ENCODE assay signal across 27 cellular contexts in genomic region chr13:49676581-49677298, GRCh38. TPM values are rescaled to one million over a fixed set of nuclear protein-coding genes. Genes with fewer than 3 reads are reported as not detected.
DNase-seq lines count a peak whose midpoint lies in the region; ATAC-seq, FAIRE-seq and TF ChIP-seq lines count a peak whose summit lies in the region.
"Had no signal": no experiment of that assay in that cellular context is flagged by ENCODE, and none has a peak within 500 bp of the region (broad histone marks: within the 10 kb centered on the region; RNA-seq: fewer than 3 reads in every experiment).

No MANE protein-coding gene starts in this region.

- H3K9ac ChIP-seq in HepG2 (ENCODE audit: insufficient read depth, low read depth, low read length) = no peak overlapping the region
- H3K9ac ChIP-seq in colonic mucosa (ENCODE audit: low read depth in 2 of 2, low read length in 2 of 2) = no peak overlapping the region
- no peak overlapping the region for H3K9ac ChIP-seq in mesenchymal stem cell (ENCODE audit: low read length)
- H3K9ac ChIP-seq: BLaER1 treated with 17β-estradiol and CSF1 and Interleukin-3, amounts not matched to agents 10 nM and 100 nM had no signal

- H3K36me3 ChIP-seq in right lobe of liver = no peaks in the 10 kb centered on the region
- H3K36me3 ChIP-seq in HepG2 (replicated peaks in 1 of 2; ENCODE audit: control insufficient read depth in 1 of 2, insufficient read depth in 2 of 2, low read length in 2 of 2) = peaks cover 1 to 35% of the 10 kb centered on the region in 2 experiments; a peak in 4 of 5 replicates
- H3K36me3 ChIP-seq in colonic mucosa = no peaks in the 10 kb centered on the region
- peaks cover 7 to 13% of the 10 kb centered on the region in 2 experiments for H3K36me3 ChIP-seq in mesenchymal stem cell (ENCODE audit: control insufficient read depth in 1 of 2, insufficient read depth in 2 of 2, low read depth in 1 of 2, low read length in 2 of 2)
- H3K36me3 ChIP-seq in small intestine (ENCODE audit: control insufficient read depth in 2 of 2, insufficient read depth in 2 of 2, low read length in 2 of 2) = no peaks in the 10 kb centered on the region

- no peak overlapping the region for H3K23ac ChIP-seq in mesenchymal stem cell (ENCODE audit: low read length in 2 of 2)

- H3K18ac ChIP-seq in mesenchymal stem cell (ENCODE audit: low read depth in 1 of 2, low read length in 2 of 2) = no peak overlapping the region

- TF ChIP-seq POLR2A in right lobe of liver (IDR thresholded peaks at IDR 0.05) (no peak), HepG2 (IDR thresholded peaks at IDR 0.05; ENCODE audit: insufficient read depth in 1 of 2, low read depth in 2 of 2, low read length in 2 of 2) (no peak)

- H3K9me3 ChIP-seq in right lobe of liver (no peaks in the 10 kb centered on the region), HepG2 (ENCODE audit: low read length) (no peaks in the 10 kb centered on the region), colonic mucosa (no peaks in the 10 kb centered on the region), mesenchymal stem cell (ENCODE audit: control insufficient read depth, low read length) (no peaks in the 10 kb centered on the region), small intestine (ENCODE audit: control insufficient read depth, low read depth) (no peaks in the 10 kb centered on the region)
- H3K9me3 ChIP-seq: A549, HAP-1 had no signal

- CTCF ChIA-PET in HepG2 (lab: Yijun Ruan, JAX; ENCODE audit: low intra/inter-chr PET ratio, low total read pairs) = no interaction called here

- no peak for TF ChIP-seq EP300 in HepG2 (IDR thresholded peaks at IDR 0.05; ENCODE audit: low read depth in 2 of 2, low read length in 2 of 2)
- TF ChIP-seq EP300 in HepG2 (CRISPR knock-in tag; IDR thresholded peaks at IDR 0.05; ENCODE audit: borderline replicate concordance) = no peak

- peaks cover 36% of the 10 kb centered on the region for H3K79me2 ChIP-seq in HepG2 (ENCODE audit: insufficient read depth, low read length)

- no peaks in the 10 kb centered on the region for H3K27me3 ChIP-seq in right lobe of liver
- H3K27me3 ChIP-seq in HepG2 (ENCODE audit: control insufficient read depth in 1 of 2, insufficient read depth in 2 of 2, low read length in 2 of 2) = no peaks in the 10 kb centered on the region
- H3K27me3 ChIP-seq in colonic mucosa = no peaks in the 10 kb centered on the region
- no peaks in the 10 kb centered on the region for H3K27me3 ChIP-seq in mesenchymal stem cell (ENCODE audit: control insufficient read depth in 1 of 2, insufficient read depth in 1 of 2, low read length in 2 of 2)
- H3K27me3 ChIP-seq in small intestine (ENCODE audit: control insufficient read depth in 2 of 2, insufficient read depth in 2 of 2, low read length in 2 of 2) = no peaks in the 10 kb centered on the region
- H3K27me3 ChIP-seq: BE2C; BLaER1 treated with 17β-estradiol and CSF1 and Interleukin-3, amounts not matched to agents 10 nM and 100 nM had no signal

- H2BK5ac ChIP-seq in mesenchymal stem cell (ENCODE audit: low read depth, low read length, poor library complexity, severe bottlenecking) = no peak overlapping the region

- H3K4ac ChIP-seq in mesenchymal stem cell (ENCODE audit: low read depth in 1 of 2, low read length in 2 of 2) = no peak overlapping the region

- no peak overlapping the region for H4K91ac ChIP-seq in mesenchymal stem cell (ENCODE audit: low read length)

- H2BK12ac ChIP-seq in mesenchymal stem cell (ENCODE audit: low read length in 2 of 2) = no peak overlapping the region

- TF ChIP-seq RAD21 in HepG2 (CRISPR knock-in tag; IDR thresholded peaks at IDR 0.05) = no peak

- H2AFZ ChIP-seq in HepG2 (ENCODE audit: low read length) (no peak overlapping the region), mesenchymal stem cell (ENCODE audit: low read depth, low read length) (no peak overlapping the region)

- BruUV-seq in HepG2 (replicated peaks; lab: Mats Ljungman, UMichigan) = no TSS peak

- H3K4me1 ChIP-seq in right lobe of liver (peaks cover 0 to 9% (median 2%) of the 10 kb centered on the region in 4 donors), HepG2 (ENCODE audit: insufficient read depth, low read length) (peaks cover 7% of the 10 kb centered on the region), colonic mucosa (peaks cover 6% of the 10 kb centered on the region), mesenchymal stem cell (ENCODE audit: control insufficient read depth, insufficient read depth, low read depth, low read length) (no peaks in the 10 kb centered on the region), small intestine (ENCODE audit: control insufficient read depth in 2 of 2, insufficient read depth in 1 of 2, low read depth in 1 of 2, low read length in 1 of 2) (no peaks in the 10 kb centered on the region)
- H3K4me1 ChIP-seq: A549, BE2C had no signal

- no peak for TF ChIP-seq CTCF in right lobe of liver (IDR thresholded peaks at IDR 0.05)
- no peak for TF ChIP-seq CTCF in HepG2 (CRISPR knock-in tag; IDR thresholded peaks at IDR 0.05)
- no peak for TF ChIP-seq CTCF in colonic mucosa (IDR thresholded peaks at IDR 0.05)

- peak overlapping the region; percentile 51 for H4K8ac ChIP-seq in mesenchymal stem cell (ENCODE audit: low read length)

- POLR2A ChIA-PET in HepG2 (lab: Yijun Ruan, JAX) = interaction anchor here (1.2 kb wide), 1 partner anchor 15 kb away, joined by 3 read pairs; the partner anchor contains the start of gene EBPL

- no peak overlapping the region for H2BK120ac ChIP-seq in mesenchymal stem cell (ENCODE audit: low read depth, low read length)

- H2BK15ac ChIP-seq in mesenchymal stem cell (ENCODE audit: low read depth, poor library complexity, severe bottlenecking) = no peak overlapping the region

- FAIRE-seq in HepG2 (lab: Jason Lieb, UNC) (no peak), small intestine (lab: Jason Lieb, UNC) (no peak)
- FAIRE-seq: A549, GM12891, GM18507, H54 had no signal

- H3K79me1 ChIP-seq in mesenchymal stem cell (replicated peaks; ENCODE audit: low read length, poor library complexity, severe bottlenecking) = peaks cover 37% of the 10 kb centered on the region

- H3K27ac ChIP-seq in right lobe of liver = no peak overlapping the region
- no peak overlapping the region for H3K27ac ChIP-seq in HepG2 (ENCODE audit: extremely low read length, insufficient read depth, low read length)
- no peak overlapping the region for H3K27ac ChIP-seq in colonic mucosa
- no peak overlapping the region for H3K27ac ChIP-seq in mesenchymal stem cell (ENCODE audit: low read length, poor library complexity, severe bottlenecking)
- no peak overlapping the region for H3K27ac ChIP-seq in small intestine (ENCODE audit: low read depth in 1 of 2, low read length in 1 of 2)
- H3K27ac ChIP-seq: A549; BLaER1 treated with 17β-estradiol and CSF1 and Interleukin-3, amounts not matched to agents 10 nM and 100 nM had no signal

- H3K4me3 ChIP-seq in right lobe of liver (no peak overlapping the region), HepG2 (replicated peaks in 1 of 3; ENCODE audit: insufficient read depth in 1 of 3, low read depth in 2 of 3, low read length in 3 of 3) (no peak overlapping the region), colonic mucosa (no peak overlapping the region), mesenchymal stem cell (ENCODE audit: insufficient read depth in 1 of 2, low read depth in 1 of 2, low read length in 2 of 2) (no peak overlapping the region), small intestine (ENCODE audit: low read depth in 1 of 2, low read length in 2 of 2) (no peak overlapping the region)
- H3K4me3 ChIP-seq: A549; BLaER1 treated with 17β-estradiol and CSF1 and Interleukin-3, amounts not matched to agents 10 nM and 100 nM; HAP-1 had no signal

- in situ Hi-C loops in HepG2 (cut with HindIII; ENCODE audit: extremely low pct_ligation_motif_present, low pct_unique_long_range_greater_than_20kb) = loop anchor here (10.0 kb wide), 1 partner anchor 168 kb away; no protein-coding TSS in a partner anchor

- ATAC-seq in right lobe of liver (peak in 3 of 4 donors; percentile 53 to 76 (median 71)), HepG2 (no peak)
- ATAC-seq: A549 had no signal

- no peak overlapping the region for H2AK5ac ChIP-seq in mesenchymal stem cell (ENCODE audit: low read length, severe bottlenecking)

- no peak for DNase-seq in right lobe of liver
- DNase-seq in HepG2 (ENCODE audit: low spot score) = no peak
- peak; percentile 49 for DNase-seq in colonic mucosa
- no peak for DNase-seq in mesenchymal stem cell
- DNase-seq in small intestine = peak; percentile 46
- no peak for DNase-seq in NOMO-1 (lab: John Stamatoyannopoulos, UW; ENCODE audit: unreplicated experiment in 2 of 2)
- no peak for DNase-seq in posterior cingulate gyrus
- DNase-seq in NCI-H2171 treated with DMSO at 0.1 percent for 48 hours (lab: John Stamatoyannopoulos, UW) = no peak
- DNase-seq: 8988T; ACHN; AML-193; BE2C; Calu3; CD4-positive, alpha-beta memory T cell; COR-L47; DMS53; DMS79 treated with DMSO at 0.1 percent for 48 hours; GF-D8; GOT3 had no signal

- H4K20me1 ChIP-seq in HepG2 (ENCODE audit: insufficient read depth, low read length) = peaks cover 13% of the 10 kb centered on the region

- H3K4me2 ChIP-seq in HepG2 (ENCODE audit: low read depth, low read length) (no peak overlapping the region), mesenchymal stem cell (ENCODE audit: low read length, poor library complexity, severe bottlenecking) (no peak overlapping the region)
- H3K4me2 ChIP-seq: A549; BLaER1 treated with 17β-estradiol and CSF1 and Interleukin-3, amounts not matched to agents 10 nM and 100 nM had no signal

- WGBS in right lobe of liver (ENCODE audit: insufficient coverage, low coverage, low lambda C conversion rate, missing lambda C conversion rate) = 68% methylated on average over 6 of the region's 6 CpGs
- 97% methylated on average over 6 of the region's 6 CpGs for WGBS in HepG2 (ENCODE audit: low lambda C conversion rate)
- WGBS in mesenchymal stem cell = 92% methylated on average over 5 of the region's 6 CpGs
- 78 to 93% (median 92%) methylated on average over 6 of the region's 6 CpGs for WGBS in small intestine, 3 donors

- no peak overlapping the region for H3K14ac ChIP-seq in mesenchymal stem cell (ENCODE audit: low read length in 2 of 2)

- intact Hi-C loops in right lobe of liver (cut with DNase I) (loop anchor here (10.0 kb wide), 2 partner anchors 118 to 168 kb away; partner anchors contain the start of gene KPNA3 (in 1 of the 2)), HepG2 (cut with micrococcal nuclease; ENCODE audit: unreplicated experiment) (no loop called here), colonic mucosa (cut with DNase I) (no loop called here), posterior cingulate gyrus (cut with DNase I) (no loop called here)

RNA-seq across cellular contexts. Expression of gene EBPL, which starts 14.5 kb away (rescaled TPM):
- total RNA-seq in right lobe of liver (10 to 100 TPM; 45.1 to 95.2 (median 55.4) TPM), HepG2 (2016; rRNA removed; fragmentation: Illumina TruSeq; extraction: Trizol) (51.8 and 96.5 TPM in 2 replicates), colonic mucosa (10 to 100 TPM; 50.0 to 77.6 TPM)
- total RNA-seq in HepG2 (2016; cell fraction: cytosol; rRNA removed; fragmentation: Illumina TruSeq; extraction: Trizol; ENCODE audit: low read depth) = 56.8 and 64.5 TPM in 2 replicates
- 58.9 and 93.7 TPM in 2 replicates for total RNA-seq in HepG2 (2016; cell fraction: insoluble cytoplasmic fraction; rRNA removed; fragmentation: Illumina TruSeq; extraction: Trizol)
- 81.0 and 87.0 TPM in 2 replicates for total RNA-seq in HepG2 (2016; cell fraction: membrane; rRNA removed; fragmentation: Illumina TruSeq; extraction: Trizol)
- 79.2 and 88.6 TPM in 2 replicates for total RNA-seq in HepG2 (2016; cell fraction: nucleus; rRNA removed; fragmentation: Illumina TruSeq; extraction: Trizol)
- polyA plus RNA-seq in HepG2 (2011; rRNA removed) (121 and 152 TPM in 2 replicates), small intestine (10 to 100 TPM in 2 of 3 donors, 1 to 10 TPM in 1; 5.6 to 59.5 (median 12.4) TPM)
- 166 and 196 TPM in 2 replicates for polyA plus RNA-seq in HepG2 (2011; cell fraction: cytosol; rRNA removed)
- 47.9 and 52.9 TPM in 2 replicates for polyA plus RNA-seq in HepG2 (2011; cell fraction: nucleus; rRNA removed)
- polyA plus RNA-seq in HepG2 (2012) = 98.5 and 107 TPM in 2 replicates
- polyA plus RNA-seq in HepG2 (2016; cell fraction: cytosol; fragmentation: Illumina TruSeq; extraction: Trizol; ENCODE audit: low read depth) = 96.1 and 104 TPM in 2 replicates
- polyA plus RNA-seq in HepG2 (2016; cell fraction: insoluble cytoplasmic fraction; fragmentation: Illumina TruSeq; extraction: Trizol; ENCODE audit: low read depth) = 80.1 and 82.4 TPM in 2 replicates
- polyA plus RNA-seq in HepG2 (2016; cell fraction: membrane; fragmentation: Illumina TruSeq; extraction: Trizol; ENCODE audit: low read depth) = 123 and 124 TPM in 2 replicates
- polyA plus RNA-seq in HepG2 (2016; cell fraction: nucleus; fragmentation: Illumina TruSeq; extraction: Trizol; ENCODE audit: insufficient read depth, low read depth) = 147 and 178 TPM in 2 replicates
- 34.0 and 51.1 TPM in 2 replicates for polyA minus RNA-seq in HepG2 (2011; rRNA and poly(A)+ RNA removed; ENCODE audit: low replicate concordance)
- 39.1 and 48.0 TPM in 2 replicates for polyA minus RNA-seq in HepG2 (2011; cell fraction: cytosol; rRNA and poly(A)+ RNA removed)
- polyA minus RNA-seq in HepG2 (2011; cell fraction: nucleus; rRNA and poly(A)+ RNA removed) = 22.3 and 23.9 TPM in 2 replicates
- 64.8 TPM for polyA plus RNA-seq in mesenchymal stem cell (2013, experiment 1 of 2)
- polyA plus RNA-seq in mesenchymal stem cell (2013, experiment 2 of 2) = 66.7 TPM

RNA-seq across cellular contexts. Expression of gene ARL11, which starts 48.4 kb away (rescaled TPM):
- total RNA-seq in right lobe of liver = under 1 TPM; 0.18 to 0.53 (median 0.39) TPM
- 0.04 TPM in 1 of 2 replicates, not detected in the other for total RNA-seq in HepG2 (2016; rRNA removed; fragmentation: Illumina TruSeq; extraction: Trizol)
- not detected in 2 replicates for total RNA-seq in HepG2 (2016; cell fraction: cytosol; rRNA removed; fragmentation: Illumina TruSeq; extraction: Trizol; ENCODE audit: low read depth)
- total RNA-seq in HepG2 (2016; cell fraction: insoluble cytoplasmic fraction; rRNA removed; fragmentation: Illumina TruSeq; extraction: Trizol) = 0.06 and 0.07 TPM in 2 replicates
- total RNA-seq in HepG2 (2016; cell fraction: membrane; rRNA removed; fragmentation: Illumina TruSeq; extraction: Trizol) = 0.15 TPM in 1 of 2 replicates, not detected in the other
- 0.12 TPM in 1 of 2 replicates, not detected in the other for total RNA-seq in HepG2 (2016; cell fraction: nucleus; rRNA removed; fragmentation: Illumina TruSeq; extraction: Trizol)
- 0.17 and 0.22 TPM in 2 replicates for polyA plus RNA-seq in HepG2 (2011; rRNA removed)
- 0.11 and 0.18 TPM in 2 replicates for polyA plus RNA-seq in HepG2 (2011; cell fraction: cytosol; rRNA removed)
- 0.05 and 0.09 TPM in 2 replicates for polyA plus RNA-seq in HepG2 (2011; cell fraction: nucleus; rRNA removed)
- 0.15 TPM in 2 replicates for polyA plus RNA-seq in HepG2 (2012)
- polyA plus RNA-seq in HepG2 (2016; cell fraction: cytosol; fragmentation: Illumina TruSeq; extraction: Trizol; ENCODE audit: low read depth) = 0.03 TPM in 1 of 2 replicates, not detected in the other
- 0.05 and 0.11 TPM in 2 replicates for polyA plus RNA-seq in HepG2 (2016; cell fraction: insoluble cytoplasmic fraction; fragmentation: Illumina TruSeq; extraction: Trizol; ENCODE audit: low read depth)
- polyA plus RNA-seq in HepG2 (2016; cell fraction: membrane; fragmentation: Illumina TruSeq; extraction: Trizol; ENCODE audit: low read depth) = 0.06 TPM in 1 of 2 replicates, not detected in the other
- polyA plus RNA-seq in HepG2 (2016; cell fraction: nucleus; fragmentation: Illumina TruSeq; extraction: Trizol; ENCODE audit: insufficient read depth, low read depth) = 0.15 TPM in 1 of 2 replicates, not detected in the other
- 0.18 TPM in 1 of 2 replicates, not detected in the other for polyA minus RNA-seq in HepG2 (2011; rRNA and poly(A)+ RNA removed; ENCODE audit: low replicate concordance)
- polyA minus RNA-seq in HepG2 (2011; cell fraction: cytosol; rRNA and poly(A)+ RNA removed) = not detected in 2 replicates
- 0.25 and 0.26 TPM in 2 replicates for polyA minus RNA-seq in HepG2 (2011; cell fraction: nucleus; rRNA and poly(A)+ RNA removed)
- total RNA-seq in colonic mucosa = 1 to 10 TPM in 1 of 2 donors, under 1 TPM in 1; 0.84 to 2.3 TPM
- 0.01 TPM for polyA plus RNA-seq in mesenchymal stem cell (2013, experiment 1 of 2)
- polyA plus RNA-seq in mesenchymal stem cell (2013, experiment 2 of 2) = 0.01 TPM
- 1 to 10 TPM; 1.7 to 2.9 (median 1.9) TPM for polyA plus RNA-seq in small intestine
- total RNA-seq: Calu3, Daoy, G401 had no signal
- polyA plus RNA-seq: A549 had no signal

Comparison
In these comparisons a context has a peak if more than half of its experiments do, and no peak if none do; other contexts are left out.
1. intact Hi-C loops: an anchor here in right lobe of liver (10.0 kb wide); none called in HepG2, colonic mucosa and posterior cingulate gyrus.
2. DNase-seq: peak in colonic mucosa (single experiment) and small intestine (single experiment); none in right lobe of liver (0 of 3), HepG2 (single experiment), mesenchymal stem cell (single experiment), NOMO-1 (0 of 2), posterior cingulate gyrus (0 of 10) and NCI-H2171 treated with DMSO at 0.1 percent for 48 hours (single experiment).